In genomic region chr7:22563621-22564241, GRCh38 we compare ENCODE assay signal across 8 cellular contexts.
DNase-seq lines count a peak whose midpoint lies in the region; ATAC-seq and TF ChIP-seq lines count a peak whose summit lies in the region.

No MANE protein-coding gene starts in this region.

- no peaks in the 10 kb centered on the region for H4K20me1 ChIP-seq in hepatocyte (ENCODE audit: insufficient read depth, poor library complexity, severe bottlenecking)

- DNase-seq in T-helper 2 cell treated with Interferon-gamma antibody and Interleukin-4, amounts not matched to agents 5 μg/mL and 100 μg/mL, for 36 hours (ENCODE audit: low spot score): peak; percentile 52
- DNase-seq in hepatocyte (ENCODE audit: low spot score) (no peak), germinal center (ENCODE audit: low spot score) (no peak), HUDEP-2 (lab: John Stamatoyannopoulos, UW; ENCODE audit: unreplicated experiment in 76 of 76) (no peak)

- H3K27ac Mint-ChIP-seq in T-helper 2 cell treated with Interferon-gamma antibody and Interleukin-4, amounts not matched to agents 5 μg/mL and 100 μg/mL, for 36 hours: peak overlapping the region; percentile 58

- H3K36me3 ChIP-seq in hepatocyte (replicated peaks; ENCODE audit: insufficient read depth, low read depth): no peaks in the 10 kb centered on the region

- H3K36me3 Mint-ChIP-seq in T-helper 2 cell treated with Interferon-gamma antibody and Interleukin-4, amounts not matched to agents 5 μg/mL and 100 μg/mL, for 36 hours (ENCODE audit: low read depth): no peaks in the 10 kb centered on the region

- no peaks in the 10 kb centered on the region for H3K9me3 ChIP-seq in hepatocyte (ENCODE audit: low read depth)

- H2AFZ ChIP-seq in hepatocyte: peak overlapping the region; percentile 39

- peaks cover 59% of the 10 kb centered on the region for H3K4me1 Mint-ChIP-seq in T-helper 2 cell treated with Interferon-gamma antibody and Interleukin-4, amounts not matched to agents 5 μg/mL and 100 μg/mL, for 36 hours (ENCODE audit: low read depth)

- no peak for TF ChIP-seq CTCF in hepatocyte (IDR thresholded peaks at IDR 0.05; ENCODE audit: poor library complexity)

- peaks cover 32% of the 10 kb centered on the region for H3K4me1 ChIP-seq in hepatocyte (ENCODE audit: insufficient read depth)

- peaks cover 56% of the 10 kb centered on the region for H3K27me3 Mint-ChIP-seq in T-helper 2 cell treated with Interferon-gamma antibody and Interleukin-4, amounts not matched to agents 5 μg/mL and 100 μg/mL, for 36 hours (ENCODE audit: low read depth)

- H3K27me3 ChIP-seq in hepatocyte: no peaks in the 10 kb centered on the region

- no peaks in the 10 kb centered on the region for H3K79me2 ChIP-seq in hepatocyte

- ATAC-seq in GM18498 (IDR thresholded peaks at IDR 0.05; ENCODE audit: unreplicated experiment): peak; percentile 39
- ATAC-seq in HG02798 (IDR thresholded peaks at IDR 0.05; ENCODE audit: poor library complexity, unreplicated experiment): peak; percentile 43
- ATAC-seq in GM21423 (IDR thresholded peaks at IDR 0.05; ENCODE audit: unreplicated experiment): no peak
- no peak for ATAC-seq in GM19324 (IDR thresholded peaks at IDR 0.05; ENCODE audit: low FRiP score, unreplicated experiment)

- H3K9me3 Mint-ChIP-seq in T-helper 2 cell treated with Interferon-gamma antibody and Interleukin-4, amounts not matched to agents 5 μg/mL and 100 μg/mL, for 36 hours: no peaks in the 10 kb centered on the region

- peak overlapping the region; percentile 63 for H3K4me2 ChIP-seq in hepatocyte

- 63% methylated on average over 11 of the region's 11 CpGs for WGBS in hepatocyte (ENCODE audit: low lambda C conversion rate, missing lambda C conversion rate)

- peak overlapping the region; percentile 74 for H3K4me3 Mint-ChIP-seq in T-helper 2 cell treated with Interferon-gamma antibody and Interleukin-4, amounts not matched to agents 5 μg/mL and 100 μg/mL, for 36 hours

- no peak overlapping the region for H3K4me3 ChIP-seq in hepatocyte

- H3K9me2 ChIP-seq in hepatocyte (replicated peaks; ENCODE audit: insufficient read depth): no peaks in the 10 kb centered on the region

- peak overlapping the region; percentile 33 for H3K27ac ChIP-seq in hepatocyte

Comparison
In these comparisons a context has a peak if more than half of its experiments do, and no peak if none do; other contexts are left out.
1. ATAC-seq: peak in GM18498 (single experiment) and HG02798 (single experiment); none in GM21423 (single experiment) and GM19324 (single experiment).